8 cellular contexts compared by ENCODE assay signal in genomic region chr6:82365011-82365751, GRCh38. TPM values are rescaled to one million over a fixed set of nuclear protein-coding genes. Genes with fewer than 3 reads are reported as not detected.
DNase-seq lines count a peak whose midpoint lies in the region; ATAC-seq, FAIRE-seq and TF ChIP-seq lines count a peak whose summit lies in the region.

No MANE protein-coding gene starts in this region.

- CTCF ChIA-PET in activated naive CD4-positive, alpha-beta T cell treated with anti-CD3 and anti-CD28 coated beads, Interleukin-2, amount 10 ng/mL, durations not matched to agents 7 days and 5 days (lab: Charles Lee) = no interaction called here

- H3K27ac ChIP-seq in right atrium auricular region (peak overlapping the region; percentile 65 to 72), rectal smooth muscle tissue (ENCODE audit: low read depth, low read length) (no peak overlapping the region)

- no peak for TF ChIP-seq CTCF in right atrium auricular region (IDR thresholded peaks at IDR 0.05)

- H3K4me1 ChIP-seq in right atrium auricular region (peaks cover 0 to 22% of the 10 kb centered on the region in 2 donors), rectal smooth muscle tissue (ENCODE audit: control insufficient read depth, insufficient read depth, low read length) (no peaks in the 10 kb centered on the region)

- peak; percentile 76 for FAIRE-seq in HTR-8/SVneo (lab: Jason Lieb, UNC)

- H3K36me3 ChIP-seq in right atrium auricular region (no peaks in the 10 kb centered on the region), rectal smooth muscle tissue (ENCODE audit: control insufficient read depth, insufficient read depth, low read length) (no peaks in the 10 kb centered on the region)

- peaks cover 11% of the 10 kb centered on the region for H3K4me1 Mint-ChIP-seq in T-helper 1 cell treated with Interleukin-12 subunit alpha and Interleukin-12 subunit beta and Interleukin-4 antibody, amounts not matched to agents 30 μg/mL and 1 μg/mL, for 36 hours (ENCODE audit: low read depth)
- H3K4me1 Mint-ChIP-seq in activated naive CD4-positive, alpha-beta T cell treated with anti-CD3 and anti-CD28 coated beads, Interleukin-2, amount 10 ng/mL, durations not matched to agents 7 days and 5 days = peaks cover 20% of the 10 kb centered on the region

- H3K27me3 Mint-ChIP-seq in T-helper 1 cell treated with Interleukin-12 subunit alpha and Interleukin-12 subunit beta and Interleukin-4 antibody, amounts not matched to agents 30 μg/mL and 1 μg/mL, for 36 hours (ENCODE audit: low read depth) = peaks cover 61% of the 10 kb centered on the region
- peaks cover 54% of the 10 kb centered on the region for H3K27me3 Mint-ChIP-seq in activated naive CD4-positive, alpha-beta T cell treated with anti-CD3 and anti-CD28 coated beads, Interleukin-2, amount 10 ng/mL, durations not matched to agents 7 days and 5 days

- H3K4me3 Mint-ChIP-seq in T-helper 1 cell treated with Interleukin-12 subunit alpha and Interleukin-12 subunit beta and Interleukin-4 antibody, amounts not matched to agents 30 μg/mL and 1 μg/mL, for 36 hours = peak overlapping the region; percentile 46
- peak overlapping the region; percentile 60 for H3K4me3 Mint-ChIP-seq in activated naive CD4-positive, alpha-beta T cell treated with anti-CD3 and anti-CD28 coated beads, Interleukin-2, amount 10 ng/mL, durations not matched to agents 7 days and 5 days

- H3K27me3 ChIP-seq in right atrium auricular region (no peaks in the 10 kb centered on the region), rectal smooth muscle tissue (ENCODE audit: control insufficient read depth, insufficient read depth, low read length) (peaks cover 3% of the 10 kb centered on the region)

- H3K9me3 ChIP-seq in right atrium auricular region = no peaks in the 10 kb centered on the region

- H3K27ac Mint-ChIP-seq in T-helper 1 cell treated with Interleukin-12 subunit alpha and Interleukin-12 subunit beta and Interleukin-4 antibody, amounts not matched to agents 30 μg/mL and 1 μg/mL, for 36 hours = no peak overlapping the region
- no peak overlapping the region for H3K27ac Mint-ChIP-seq in activated naive CD4-positive, alpha-beta T cell treated with anti-CD3 and anti-CD28 coated beads, Interleukin-2, amount 10 ng/mL, durations not matched to agents 7 days and 5 days

- H3K9me3 Mint-ChIP-seq in T-helper 1 cell treated with Interleukin-12 subunit alpha and Interleukin-12 subunit beta and Interleukin-4 antibody, amounts not matched to agents 30 μg/mL and 1 μg/mL, for 36 hours = no peaks in the 10 kb centered on the region
- no peaks in the 10 kb centered on the region for H3K9me3 Mint-ChIP-seq in activated naive CD4-positive, alpha-beta T cell treated with anti-CD3 and anti-CD28 coated beads, Interleukin-2, amount 10 ng/mL, durations not matched to agents 7 days and 5 days

- H3K36me3 Mint-ChIP-seq in T-helper 1 cell treated with Interleukin-12 subunit alpha and Interleukin-12 subunit beta and Interleukin-4 antibody, amounts not matched to agents 30 μg/mL and 1 μg/mL, for 36 hours (ENCODE audit: low read depth) = no peaks in the 10 kb centered on the region
- no peaks in the 10 kb centered on the region for H3K36me3 Mint-ChIP-seq in activated naive CD4-positive, alpha-beta T cell treated with anti-CD3 and anti-CD28 coated beads, Interleukin-2, amount 10 ng/mL, durations not matched to agents 7 days and 5 days

- no peak overlapping the region for H3K9ac ChIP-seq in rectal smooth muscle tissue (ENCODE audit: low read length)

- peak overlapping the region; percentile 58 to 63 for H3K4me3 ChIP-seq in right atrium auricular region
- H3K4me3 ChIP-seq in rectal smooth muscle tissue (ENCODE audit: low read length) = peak overlapping the region; percentile 86

- no peak for DNase-seq in T-helper 1 cell
- DNase-seq in HTR-8/SVneo (ENCODE audit: insufficient read length, low spot score) = peak; percentile 17
- no peak for DNase-seq in activated naive CD4-positive, alpha-beta T cell treated with anti-CD3 and anti-CD28 coated beads, Interleukin-2, amount 10 ng/mL, durations not matched to agents 7 days and 5 days
- no peak for DNase-seq in right atrium auricular region (ENCODE audit: low spot score)

- ATAC-seq in HG03280 (IDR thresholded peaks at IDR 0.05; ENCODE audit: unreplicated experiment) (no peak), GM19328 (IDR thresholded peaks at IDR 0.05; ENCODE audit: unreplicated experiment) (no peak)

RNA-seq across cellular contexts. Expression of gene TPBG, which starts 1.6 kb away (rescaled TPM):
- 10 to 100 TPM in 1 of 2 donors, 1 to 10 TPM in 1; 7.4 to 16.7 TPM for total RNA-seq in right atrium auricular region
